2 cellular contexts compared by ENCODE assay signal in genomic region chr9:116928283-116928682, GRCh38.
TF ChIP-seq lines count a peak whose summit lies in the region.

No MANE protein-coding gene starts in this region.

TF ChIP-seq in HepG2, 621 proteins besides CTCF, POLR2A, EP300 and RAD21:
- TF ChIP-seq USF2 (IDR thresholded peaks at IDR 0.05; ENCODE audit: low read depth, low read length) (no peak), USF2 (CRISPR knock-in tag; IDR thresholded peaks at IDR 0.05; ENCODE audit: borderline replicate concordance) (no peak), KDM6A (CRISPR knock-in tag; IDR thresholded peaks at IDR 0.05; ENCODE audit: low read depth) (no peak), ZNF12 (CRISPR knock-in tag; IDR thresholded peaks at IDR 0.05) (peak; percentile 71)

TF ChIP-seq in GM12878, 131 proteins besides CTCF, POLR2A, EP300 and RAD21 (continued from another document):
- no peak for TF ChIP-seq CUX1 (IDR thresholded peaks at IDR 0.05; ENCODE audit: insufficient replicate concordance, low read depth, low read length)
- TF ChIP-seq TCF3 (IDR thresholded peaks at IDR 0.05; ENCODE audit: borderline replicate concordance, insufficient read depth, low read depth, low read length), result no peak
- no peak for TF ChIP-seq SMAD5 (IDR thresholded peaks at IDR 0.05; ENCODE audit: low read depth)
- TF ChIP-seq SMARCA5 (IDR thresholded peaks at IDR 0.05), result no peak
- TF ChIP-seq CBX5 (IDR thresholded peaks at IDR 0.05; ENCODE audit: low read depth), result no peak
- TF ChIP-seq ATF3 (IDR thresholded peaks at IDR 0.05; ENCODE audit: borderline replicate concordance, extremely low read depth, low read depth, low read length), result no peak
- no peak for TF ChIP-seq MTA2 (IDR thresholded peaks at IDR 0.05; ENCODE audit: low read depth)
- no peak for TF ChIP-seq MYC (IDR thresholded peaks at IDR 0.05; ENCODE audit: insufficient read depth, insufficient read length, insufficient replicate concordance, low read length, severe bottlenecking)
- no peak for TF ChIP-seq RB1 (IDR thresholded peaks at IDR 0.05; ENCODE audit: borderline replicate concordance)
- TF ChIP-seq ZNF622 (IDR thresholded peaks at IDR 0.05), result no peak
- TF ChIP-seq ZNF274 (IDR thresholded peaks at IDR 0.05; ENCODE audit: insufficient read depth, insufficient read length), result no peak
- no peak for TF ChIP-seq TARDBP (IDR thresholded peaks at IDR 0.05; ENCODE audit: borderline replicate concordance)
- no peak for TF ChIP-seq YBX1 (IDR thresholded peaks at IDR 0.05)
- TF ChIP-seq IKZF1 (conservative IDR thresholded peaks at IDR 0.05), result no peak
- no peak for TF ChIP-seq RBBP5 (conservative IDR thresholded peaks at IDR 0.05)
- TF ChIP-seq SIN3A (IDR thresholded peaks at IDR 0.05; ENCODE audit: low read depth, low read length), result no peak
- TF ChIP-seq SKIL (IDR thresholded peaks at IDR 0.05; ENCODE audit: low read depth, poor library complexity, severe bottlenecking), result no peak
- no peak for TF ChIP-seq NR2C2 (IDR thresholded peaks at IDR 0.05; ENCODE audit: borderline replicate concordance, control insufficient read depth, insufficient read length, low read depth)
